In genomic region chr2:29601872-29602271, GRCh38 we compare ENCODE assay signal across 21 cellular contexts.
"Had no signal": no experiment of that assay in that cellular context is flagged by ENCODE, and none has a peak within 500 bp of the region (broad histone marks: within the 10 kb centered on the region; RNA-seq: fewer than 3 reads in every experiment).

No MANE protein-coding gene starts in this region.

- H3K36me3 ChIP-seq: cardiac muscle cell had no signal

- H3K9ac ChIP-seq: KMS-11 had no signal

- H3K27ac ChIP-seq: cardiac muscle cell, KMS-11 had no signal

- DNase-seq: activated CD4-positive, alpha-beta T cell treated with anti-CD3 and anti-CD28 coated beads for 48 hours; activated CD4-positive, alpha-beta T cell treated with anti-CD3 and anti-CD28 coated beads, Interleukin-2, amount 50 U/mL, for 4 hours; activated CD4-positive, CD25-positive, alpha-beta regulatory T cell treated with anti-CD3 and anti-CD28 coated beads, Interleukin-2, amount 50 U/mL, for 72 hours; activated CD8-positive, alpha-beta memory T cell treated with anti-CD3 and anti-CD28 coated beads, Interleukin-2, amount 50 U/mL, for 48 hours; activated CD8-positive, alpha-beta T cell treated with anti-CD3 and anti-CD28 coated beads, Interleukin-2, amount 10 ng/mL, durations not matched to agents 7 days and 5 days; activated naive CD4-positive, alpha-beta T cell; activated T-cell treated with anti-CD3 and anti-CD28 coated beads, Interleukin-2, amount 50 U/mL, for 1 hour; aorta; NCI-H146; NCI-H187 treated with DMSO at 0.1 percent for 48 hours; NCI-H2081 treated with DMSO at 0.1 percent for 48 hours; NCI-H2171 treated with DMSO at 0.1 percent for 48 hours; NCI-H226; NCI-H526; SHP77 treated with DMSO at 0.1 percent for 48 hours; T-helper 17 cell; T-helper 9 cell had no signal

- ATAC-seq: activated CD8-positive, alpha-beta T cell treated with anti-CD3 and anti-CD28 coated beads, Interleukin-2, amount 10 ng/mL, durations not matched to agents 7 days and 5 days; Panc1; T-helper 17 cell; WTC11 had no signal

- H3K4me3 ChIP-seq: cardiac muscle cell had no signal

- H3K4me2 ChIP-seq: KMS-11 had no signal

- H3K27me3 ChIP-seq: cardiac muscle cell had no signal
